In the genomic region with DNA sequence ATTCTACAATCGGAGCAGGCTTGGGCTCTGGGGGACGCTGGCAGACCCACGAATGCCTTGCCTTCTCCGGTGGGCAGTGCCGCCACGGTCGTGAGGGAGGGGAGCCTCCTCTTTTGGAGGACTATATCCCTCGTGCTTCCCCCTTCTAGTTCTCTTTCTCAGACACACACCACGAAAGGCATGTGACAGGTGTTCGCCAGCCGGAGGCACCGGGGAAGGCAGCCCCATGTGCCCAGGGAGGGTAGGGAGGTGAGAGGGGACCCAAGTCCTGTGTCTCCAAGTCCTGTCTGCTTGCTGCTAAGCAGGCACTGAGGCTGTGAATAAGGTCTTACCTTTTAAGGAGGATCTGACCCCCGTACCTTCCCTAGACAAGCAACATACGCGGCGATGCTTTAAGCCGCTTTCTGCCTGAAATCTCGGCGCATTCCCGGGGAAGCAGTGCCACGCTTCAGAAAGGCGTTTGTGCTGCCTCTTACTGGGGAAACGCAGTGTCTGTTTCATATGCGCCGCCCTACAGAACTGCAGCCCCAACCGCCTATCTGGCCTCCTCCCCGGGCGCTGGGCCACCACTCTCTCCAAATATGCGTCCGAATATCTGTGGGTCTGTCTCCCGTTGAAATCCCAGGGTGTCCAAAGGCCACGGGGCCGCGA, we compare ENCODE assay signal across 8 cellular contexts. TPM values are rescaled to one million over a fixed set of nuclear protein-coding genes. Genes with fewer than 3 reads are reported as not detected.
A peak's percentile ranks its signal among the peaks of the same experiment; 100 is the strongest.
DNase-seq lines count a peak whose midpoint lies in the region; ATAC-seq and TF ChIP-seq lines count a peak whose summit lies in the region.

No MANE protein-coding gene starts in this region.

- peaks cover 17% of the 10 kb centered on the region for H3K4me1 ChIP-seq in smooth muscle cell (ENCODE audit: low read depth)

- H3K9ac ChIP-seq in smooth muscle cell (ENCODE audit: low read depth), result no peak overlapping the region

- H3K27me3 ChIP-seq in kidney epithelial cell (ENCODE audit: control insufficient read depth, insufficient read depth, low read length) (peaks cover 65% of the 10 kb centered on the region), smooth muscle cell (ENCODE audit: low read depth) (peaks cover 44% of the 10 kb centered on the region)

- H2AFZ ChIP-seq in smooth muscle cell (ENCODE audit: low read depth), result peak overlapping the region; percentile 59

- H3K36me3 ChIP-seq in kidney epithelial cell (ENCODE audit: control insufficient read depth, insufficient read depth, low read length) (no peaks in the 10 kb centered on the region), smooth muscle cell (ENCODE audit: low read depth) (no peaks in the 10 kb centered on the region)

- H3F3A ChIP-seq in smooth muscle cell (ENCODE audit: low read depth), result no peaks in the 10 kb centered on the region

- H3K79me2 ChIP-seq in smooth muscle cell (ENCODE audit: low read depth), result peaks cover 17% of the 10 kb centered on the region

- TF ChIP-seq CTCF in GM10248 (IDR thresholded peaks at IDR 0.05; ENCODE audit: control extremely low read depth, extremely low read depth, low read depth, missing control alignments), result no peak
- TF ChIP-seq CTCF in kidney epithelial cell (IDR thresholded peaks at IDR 0.05; ENCODE audit: insufficient read depth, low read length, poor library complexity, severe bottlenecking), result peak; percentile 28
- no peak for TF ChIP-seq CTCF in smooth muscle cell (IDR thresholded peaks at IDR 0.05; ENCODE audit: borderline replicate concordance, insufficient read depth, poor library complexity, severe bottlenecking)

- peaks cover 27% of the 10 kb centered on the region for H3K4me1 Mint-ChIP-seq in central memory CD8-positive, alpha-beta T cell
- H3K4me1 Mint-ChIP-seq in stimulated activated memory B cell treated with anti-CD40 and anti-IgM and Interleukin-4, amounts not matched to agents 10 μg/mL and 1 μg/mL and 100 μg/mL, for 72 hours, result peaks cover 7% of the 10 kb centered on the region

- H3K9me3 ChIP-seq in smooth muscle cell (replicated peaks; ENCODE audit: low read depth), result no peaks in the 10 kb centered on the region

- peaks cover 86% of the 10 kb centered on the region for H3K27me3 Mint-ChIP-seq in central memory CD8-positive, alpha-beta T cell
- H3K27me3 Mint-ChIP-seq in stimulated activated memory B cell treated with anti-CD40 and anti-IgM and Interleukin-4, amounts not matched to agents 10 μg/mL and 1 μg/mL and 100 μg/mL, for 72 hours, result peaks cover 77% of the 10 kb centered on the region

- POLR2A ChIA-PET in GM10248 (lab: Yijun Ruan, JAX), result no interaction called here

- ATAC-seq in central memory CD8-positive, alpha-beta T cell (replicated peaks; ENCODE audit: extremely low read depth, poor library complexity, severe bottlenecking), result no peak
- no peak for ATAC-seq in GM21576 (IDR thresholded peaks at IDR 0.05; ENCODE audit: unreplicated experiment)
- ATAC-seq in stimulated activated memory B cell treated with anti-CD40 and anti-IgM and Interleukin-4, amounts not matched to agents 10 μg/mL and 1 μg/mL and 100 μg/mL, for 72 hours, result no peak

- H3K4me3 ChIP-seq in kidney epithelial cell (ENCODE audit: low read depth, low read length), result no peak overlapping the region
- peak overlapping the region; percentile 70 for H3K4me3 ChIP-seq in smooth muscle cell

- CTCF ChIA-PET in GM10248 (lab: Yijun Ruan, JAX), result no interaction called here

- peaks cover 6% of the 10 kb centered on the region for H4K20me1 ChIP-seq in smooth muscle cell (ENCODE audit: low read depth)

- no peaks in the 10 kb centered on the region for H3K9me3 Mint-ChIP-seq in central memory CD8-positive, alpha-beta T cell
- no peaks in the 10 kb centered on the region for H3K9me3 Mint-ChIP-seq in stimulated activated memory B cell treated with anti-CD40 and anti-IgM and Interleukin-4, amounts not matched to agents 10 μg/mL and 1 μg/mL and 100 μg/mL, for 72 hours

- peak overlapping the region; percentile 85 for H3K4me2 ChIP-seq in smooth muscle cell

- no peak overlapping the region for H3K27ac Mint-ChIP-seq in central memory CD8-positive, alpha-beta T cell (ENCODE audit: low read depth)
- H3K27ac Mint-ChIP-seq in stimulated activated memory B cell treated with anti-CD40 and anti-IgM and Interleukin-4, amounts not matched to agents 10 μg/mL and 1 μg/mL and 100 μg/mL, for 72 hours, result no peak overlapping the region

- H3K4me3 Mint-ChIP-seq in central memory CD8-positive, alpha-beta T cell, result peak overlapping the region; percentile 67
- no peak overlapping the region for H3K4me3 Mint-ChIP-seq in stimulated activated memory B cell treated with anti-CD40 and anti-IgM and Interleukin-4, amounts not matched to agents 10 μg/mL and 1 μg/mL and 100 μg/mL, for 72 hours

- no peak overlapping the region for H3K27ac ChIP-seq in smooth muscle cell (ENCODE audit: low read depth)

- peaks cover 1% of the 10 kb centered on the region for H3K36me3 Mint-ChIP-seq in central memory CD8-positive, alpha-beta T cell (ENCODE audit: insufficient read depth)
- H3K36me3 Mint-ChIP-seq in stimulated activated memory B cell treated with anti-CD40 and anti-IgM and Interleukin-4, amounts not matched to agents 10 μg/mL and 1 μg/mL and 100 μg/mL, for 72 hours, result no peaks in the 10 kb centered on the region

- 5% methylated on average over 34 of the region's 34 CpGs for WGBS in smooth muscle cell (ENCODE audit: low lambda C conversion rate)

- peak; percentile 24 for DNase-seq in GM10248 (ENCODE audit: extremely low spot score)
- DNase-seq in NCI-H526 treated with DMSO at 0.1 percent for 48 hours (lab: John Stamatoyannopoulos, UW), result peak; percentile 32
- no peak for DNase-seq in central memory CD8-positive, alpha-beta T cell (ENCODE audit: low spot score in 2 of 2)
- no peak for DNase-seq in kidney epithelial cell (ENCODE audit: low read depth)
- DNase-seq in smooth muscle cell (lab: John Stamatoyannopoulos, UW; ENCODE audit: unreplicated experiment), result no peak
- DNase-seq in germinal center (ENCODE audit: low spot score), result no peak

RNA-seq across cellular contexts. Expression of gene PLXNA4, which starts 0.8 kb away (rescaled TPM):
- total RNA-seq in kidney epithelial cell, result 0.14 and 5.9 TPM in 2 replicates
- 9.9 and 13.0 TPM in 2 replicates for total RNA-seq in smooth muscle cell
- 4.5 and 8.5 TPM in 2 replicates for polyA plus RNA-seq in smooth muscle cell

Comparison
In these comparisons a context has a peak if more than half of its experiments do, and no peak if none do; other contexts are left out.
1. DNase-seq: peak in GM10248 (single experiment) and NCI-H526 treated with DMSO at 0.1 percent for 48 hours (single experiment); none in central memory CD8-positive, alpha-beta T cell (0 of 2), kidney epithelial cell (single experiment), smooth muscle cell (single experiment) and germinal center (single experiment).